In genomic region chr13:50085063-50085462, GRCh38 we compare ENCODE assay signal across 8 cellular contexts.
DNase-seq lines count a peak whose midpoint lies in the region; ATAC-seq and TF ChIP-seq lines count a peak whose summit lies in the region.

No MANE protein-coding gene starts in this region.

- H3K27ac ChIP-seq in PC-3 (ENCODE audit: low read length), result no peak overlapping the region

- peak; percentile 18 for DNase-seq in AG08395 (ENCODE audit: low spot score)
- peak; percentile 66 for DNase-seq in PC-3
- no peak for DNase-seq in endothelial cell (ENCODE audit: low spot score)
- no peak for DNase-seq in osteocyte (ENCODE audit: extremely low spot score, unreplicated experiment)
- no peak for DNase-seq in activated T-cell treated with anti-CD3 and anti-CD28 coated beads, Interleukin-2, amount 50 U/mL, for 48 hours

- H3K4me1 ChIP-seq in PC-3 (ENCODE audit: insufficient read depth, low read length), result peaks cover 14% of the 10 kb centered on the region; the same call in 1 of the 2 replicates

- H3K4me1 Mint-ChIP-seq in endothelial cell (ENCODE audit: unreplicated experiment) (peaks cover 11% of the 10 kb centered on the region), osteocyte (ENCODE audit: unreplicated experiment) (peaks cover 27% of the 10 kb centered on the region)

- peaks cover 96% of the 10 kb centered on the region for H3K79me2 ChIP-seq in PC-3 (ENCODE audit: low read length)

- peak overlapping the region; percentile 87 for H3K4me2 ChIP-seq in PC-3 (ENCODE audit: low read length)

- intact Hi-C loops in PC-3 (cut with micrococcal nuclease), result loop anchor here (1.0 to 10.0 kb wide), 6 partner anchors 32 to 827 kb away; no protein-coding TSS in a partner anchor

- H3K27ac Mint-ChIP-seq in endothelial cell (ENCODE audit: unreplicated experiment), result no peak overlapping the region
- peak overlapping the region; percentile 52 for H3K27ac Mint-ChIP-seq in osteocyte (ENCODE audit: unreplicated experiment)

- no peaks in the 10 kb centered on the region for H3K27me3 ChIP-seq in PC-3 (ENCODE audit: low read length)

- H3K9ac ChIP-seq in PC-3 (ENCODE audit: low read length), result no peak overlapping the region

- H3F3A ChIP-seq in PC-3 (ENCODE audit: low read length, unreplicated experiment), result no peaks in the 10 kb centered on the region

- peaks cover 9% of the 10 kb centered on the region for H3K27me3 Mint-ChIP-seq in endothelial cell (ENCODE audit: unreplicated experiment)
- no peaks in the 10 kb centered on the region for H3K27me3 Mint-ChIP-seq in osteocyte (ENCODE audit: unreplicated experiment)

- ATAC-seq in PC-3 (no peak), HG02759 (IDR thresholded peaks at IDR 0.05; ENCODE audit: unreplicated experiment) (no peak), GM21576 (IDR thresholded peaks at IDR 0.05; ENCODE audit: unreplicated experiment) (no peak)

- H2AFZ ChIP-seq in PC-3 (ENCODE audit: low read length), result peak overlapping the region; percentile 45; the same call in 1 of the 2 replicates

- H3K36me3 Mint-ChIP-seq in endothelial cell (ENCODE audit: low read depth, unreplicated experiment) (no peaks in the 10 kb centered on the region), osteocyte (ENCODE audit: unreplicated experiment) (peaks cover 10% of the 10 kb centered on the region)

- CTCF ChIA-PET in PC-3 (lab: Charles Lee), result interaction anchor here (1.0 kb wide), 1 partner anchor 827 kb away, joined by 3 read pairs; no protein-coding TSS in a partner anchor

- POLR2A ChIA-PET in PC-3 (lab: Charles Lee; ENCODE audit: unreplicated experiment), result interaction anchor here (0.6 kb wide), 1 partner anchor 13 kb away, joined by 5 read pairs; no protein-coding TSS in a partner anchor

- H3K36me3 ChIP-seq in PC-3 (ENCODE audit: low read depth, low read length), result no peaks in the 10 kb centered on the region

- H3K9me2 ChIP-seq in PC-3 (replicated peaks; ENCODE audit: low read length), result no peaks in the 10 kb centered on the region

- no peaks in the 10 kb centered on the region for H3K9me3 ChIP-seq in PC-3 (ENCODE audit: low read length)

- no TSS peak for BruUV-seq in PC-3 (replicated peaks; lab: Mats Ljungman, UMichigan)

- H3K9me3 Mint-ChIP-seq in endothelial cell (ENCODE audit: unreplicated experiment), result no peaks in the 10 kb centered on the region
- H3K9me3 Mint-ChIP-seq in osteocyte (ENCODE audit: unreplicated experiment), result no peaks in the 10 kb centered on the region

- peaks cover 8% of the 10 kb centered on the region; the same call in 1 of the 2 replicates for H4K20me1 ChIP-seq in PC-3 (ENCODE audit: low read length)

- H3K4me3 Mint-ChIP-seq in endothelial cell (ENCODE audit: unreplicated experiment) (no peak overlapping the region), osteocyte (ENCODE audit: unreplicated experiment) (peak overlapping the region; percentile 60)

- peak overlapping the region; percentile 95; the same call in 1 of the 2 replicates for H3K4me3 ChIP-seq in PC-3 (ENCODE audit: low read length)

- TF ChIP-seq CTCF in GM12872 (IDR thresholded peaks at IDR 0.05; ENCODE audit: insufficient read depth, low read depth, low read length), result peak; percentile 39; the same call in 1 of the 3 replicates
- TF ChIP-seq CTCF in PC-3 (conservative IDR thresholded peaks at IDR 0.05; ENCODE audit: low read depth, low read length), result peak; percentile 63
- peak; percentile 98 for TF ChIP-seq CTCF in endothelial cell (IDR thresholded peaks at IDR 0.05; ENCODE audit: unreplicated experiment)
- peak; percentile 70 for TF ChIP-seq CTCF in osteocyte (IDR thresholded peaks at IDR 0.05)

Comparison
In these comparisons a context has a peak if more than half of its experiments do, and no peak if none do; other contexts are left out.
1. DNase-seq: peak in AG08395 (single experiment) and PC-3 (single experiment); none in endothelial cell (single experiment), osteocyte (single experiment) and activated T-cell treated with anti-CD3 and anti-CD28 coated beads, Interleukin-2, amount 50 U/mL, for 48 hours (0 of 2).
2. CTCF ChIP-seq: peak in every context shown above with its lines; median percentile 98 in endothelial cell; 70 in osteocyte; 63 in PC-3; 39 in GM12872.